1 cellular context compared by ENCODE assay signal in the genomic region with DNA sequence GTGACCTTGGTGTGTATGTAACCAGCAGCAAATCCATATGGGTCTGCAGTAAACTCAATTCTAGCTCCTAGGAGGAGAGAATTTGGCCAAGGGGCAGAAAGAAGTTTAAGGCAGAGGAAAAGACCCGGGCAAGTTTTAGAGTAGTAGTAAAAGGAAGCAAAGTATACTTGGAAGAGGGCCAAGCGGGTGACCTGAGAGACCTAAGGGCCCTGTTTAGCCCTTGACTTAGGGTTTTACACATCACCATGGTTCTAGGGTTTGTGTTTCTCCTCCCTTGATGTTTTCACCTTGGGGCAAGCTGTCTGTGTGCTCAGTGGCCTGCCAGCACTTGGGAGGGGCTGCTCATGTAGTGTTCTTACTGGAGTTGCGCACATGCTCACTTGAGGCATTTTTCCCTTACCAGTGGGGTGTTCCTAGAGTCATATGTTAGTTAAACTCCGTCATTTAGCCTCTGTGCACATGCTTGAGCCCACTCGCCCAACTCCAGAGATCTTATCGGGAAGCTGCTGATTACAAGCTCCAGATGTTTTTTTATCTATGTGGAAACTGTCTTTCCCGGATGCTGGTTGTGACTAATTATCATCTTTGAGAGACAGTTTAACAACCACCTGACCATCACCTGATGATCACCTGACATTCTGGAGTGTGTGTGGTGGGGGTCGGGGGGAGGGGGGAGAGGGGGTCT.
TF ChIP-seq lines count a peak whose summit lies in the region.

No MANE protein-coding gene starts in this region.

TF ChIP-seq in SK-N-SH, 30 proteins besides CTCF, POLR2A, EP300 and RAD21 (continued from another document):
- TF ChIP-seq REST (IDR thresholded peaks at IDR 0.05; ENCODE audit: low read depth, low read length) = no peak
- no peak for TF ChIP-seq ELF1 (IDR thresholded peaks at IDR 0.05)
